Comparison of ENCODE assay signal across 11 cellular contexts in genomic region chr1:46369542-46370213, GRCh38. TPM values are rescaled to one million over a fixed set of nuclear protein-coding genes. Genes with fewer than 3 reads are reported as not detected.
DNase-seq lines count a peak whose midpoint lies in the region; ATAC-seq and TF ChIP-seq lines count a peak whose summit lies in the region.
"Had no signal": no experiment of that assay in that cellular context is flagged by ENCODE, and none has a peak within 500 bp of the region (broad histone marks: within the 10 kb centered on the region; RNA-seq: fewer than 3 reads in every experiment).

No MANE protein-coding gene starts in this region.

- intact Hi-C loops in activated CD4-positive, alpha-beta T cell treated with anti-CD3 and anti-CD28 coated beads, Interleukin-2, amount 10 ng/mL, durations not matched to agents 24 days and 14 days (cut with micrococcal nuclease): no loop called here
- intact Hi-C loops in body of pancreas (cut with DNase I): no loop called here

- peak overlapping the region; percentile 44 for H3K27ac ChIP-seq in HL-60 (replicated peaks)
- H3K27ac ChIP-seq in body of pancreas: peak overlapping the region in 1 of 4 donors; percentile 5
- no peak overlapping the region for H3K27ac ChIP-seq in foreskin keratinocyte
- H3K27ac ChIP-seq: tibial artery had no signal

- no peak for TF ChIP-seq POLR2A in body of pancreas (IDR thresholded peaks at IDR 0.05)

- H3K36me3 ChIP-seq in body of pancreas (replicated peaks in 1 of 2; ENCODE audit: insufficient read depth in 1 of 2, low read depth in 2 of 2): no peaks in the 10 kb centered on the region

- no peaks in the 10 kb centered on the region for H3K9me3 ChIP-seq in body of pancreas
- H3K9me3 ChIP-seq: tibial artery had no signal

- H3K27me3 ChIP-seq in HL-60 (ENCODE audit: insufficient read depth, poor library complexity, severe bottlenecking) (no peaks in the 10 kb centered on the region), body of pancreas (no peaks in the 10 kb centered on the region), foreskin keratinocyte (no peaks in the 10 kb centered on the region)
- H3K27me3 ChIP-seq: tibial artery had no signal

- no peaks in the 10 kb centered on the region for H3K27me3 Mint-ChIP-seq in activated CD4-positive, alpha-beta T cell treated with anti-CD3 and anti-CD28 coated beads, Interleukin-2, amount 10 ng/mL, durations not matched to agents 24 days and 14 days
- no peaks in the 10 kb centered on the region for H3K27me3 Mint-ChIP-seq in progenitor cell of endocrine pancreas

- ATAC-seq in body of pancreas: peak; percentile 15
- no peak for ATAC-seq in HG02970 (IDR thresholded peaks at IDR 0.05; ENCODE audit: low FRiP score, unreplicated experiment)
- ATAC-seq in foreskin keratinocyte: no peak
- ATAC-seq: PC-3 had no signal

- TF ChIP-seq CTCF in HL-60 (IDR thresholded peaks at IDR 0.05; ENCODE audit: insufficient read depth, low read length): no peak
- no peak for TF ChIP-seq CTCF in body of pancreas (IDR thresholded peaks at IDR 0.05)
- TF ChIP-seq CTCF in progenitor cell of endocrine pancreas (IDR thresholded peaks at IDR 0.05; ENCODE audit: unreplicated experiment): no peak
- TF ChIP-seq CTCF in foreskin keratinocyte (conservative IDR thresholded peaks at IDR 0.05): no peak

- H3K27ac Mint-ChIP-seq in activated CD4-positive, alpha-beta T cell treated with anti-CD3 and anti-CD28 coated beads, Interleukin-2, amount 10 ng/mL, durations not matched to agents 24 days and 14 days: peak overlapping the region; percentile 17
- peak overlapping the region; percentile 76 for H3K27ac Mint-ChIP-seq in progenitor cell of endocrine pancreas

- DNase-seq in activated CD4-positive, alpha-beta T cell treated with anti-CD3 and anti-CD28 coated beads, Interleukin-2, amount 10 ng/mL, durations not matched to agents 24 days and 14 days: no peak
- DNase-seq in activated CD4-positive, alpha-beta T cell treated with anti-CD3 and anti-CD28 coated beads, Interleukin-2, amount 50 U/mL, for 48 hours: no peak
- DNase-seq in HL-60 (ENCODE audit: low read depth in 1 of 2, low spot score in 1 of 2): no peak
- DNase-seq in body of pancreas: no peak
- no peak for DNase-seq in progenitor cell of endocrine pancreas (ENCODE audit: low spot score, unreplicated experiment)
- DNase-seq in kidney glomerular epithelial cell (lab: John Stamatoyannopoulos, UW): no peak
- no peak for DNase-seq in foreskin keratinocyte
- DNase-seq: T-helper 9 cell, tibial artery had no signal

- H3K9me3 Mint-ChIP-seq in activated CD4-positive, alpha-beta T cell treated with anti-CD3 and anti-CD28 coated beads, Interleukin-2, amount 10 ng/mL, durations not matched to agents 24 days and 14 days: no peaks in the 10 kb centered on the region
- H3K9me3 Mint-ChIP-seq in progenitor cell of endocrine pancreas (ENCODE audit: low read depth): no peaks in the 10 kb centered on the region

- no peak overlapping the region for H3K4me3 Mint-ChIP-seq in activated CD4-positive, alpha-beta T cell treated with anti-CD3 and anti-CD28 coated beads, Interleukin-2, amount 10 ng/mL, durations not matched to agents 24 days and 14 days
- no peak overlapping the region for H3K4me3 Mint-ChIP-seq in progenitor cell of endocrine pancreas (ENCODE audit: low read depth)

- H3K4me3 ChIP-seq in HL-60 (replicated peaks; ENCODE audit: insufficient read depth, low read length) (no peak overlapping the region), body of pancreas (no peak overlapping the region)
- H3K4me3 ChIP-seq: tibial artery had no signal

- H3K4me1 Mint-ChIP-seq in activated CD4-positive, alpha-beta T cell treated with anti-CD3 and anti-CD28 coated beads, Interleukin-2, amount 10 ng/mL, durations not matched to agents 24 days and 14 days: peaks cover 3% of the 10 kb centered on the region
- peaks cover 12% of the 10 kb centered on the region for H3K4me1 Mint-ChIP-seq in progenitor cell of endocrine pancreas (ENCODE audit: low read depth)

- H3K36me3 Mint-ChIP-seq in activated CD4-positive, alpha-beta T cell treated with anti-CD3 and anti-CD28 coated beads, Interleukin-2, amount 10 ng/mL, durations not matched to agents 24 days and 14 days (ENCODE audit: low read depth): peaks cover 34% of the 10 kb centered on the region
- peaks cover 7% of the 10 kb centered on the region for H3K36me3 Mint-ChIP-seq in progenitor cell of endocrine pancreas (ENCODE audit: insufficient read depth)

- 43 to 45% methylated on average over 4 of the region's 4 CpGs for WGBS in body of pancreas, 2 donors

- peaks cover 7% of the 10 kb centered on the region for H3K4me1 ChIP-seq in body of pancreas
- no peaks in the 10 kb centered on the region for H3K4me1 ChIP-seq in foreskin keratinocyte
- H3K4me1 ChIP-seq: tibial artery had no signal

RNA-seq across cellular contexts. Expression of gene FAAH, which starts 24.4 kb away (rescaled TPM):
- 4.6 and 6.8 TPM in 2 replicates for total RNA-seq in activated CD4-positive, alpha-beta T cell treated with anti-CD3 and anti-CD28 coated beads, Interleukin-2, amount 10 ng/mL, durations not matched to agents 24 days and 14 days
- total RNA-seq in body of pancreas: 10 to 100 TPM; 47.0 to 86.4 TPM
- total RNA-seq in progenitor cell of endocrine pancreas: 36.6 and 38.6 TPM in 2 replicates
- 9.8 and 9.9 TPM in 2 replicates for total RNA-seq in foreskin keratinocyte
- polyA plus RNA-seq in foreskin keratinocyte: 9.2 and 9.4 TPM in 2 replicates

RNA-seq across cellular contexts. Expression of gene NSUN4, which starts 29.1 kb away (rescaled TPM):
- total RNA-seq in activated CD4-positive, alpha-beta T cell treated with anti-CD3 and anti-CD28 coated beads, Interleukin-2, amount 10 ng/mL, durations not matched to agents 24 days and 14 days: 40.4 and 46.5 TPM in 2 replicates
- 10 to 100 TPM; 15.6 to 26.0 TPM for total RNA-seq in body of pancreas
- 25.0 and 30.3 TPM in 2 replicates for total RNA-seq in progenitor cell of endocrine pancreas
- 22.7 and 22.9 TPM in 2 replicates for total RNA-seq in foreskin keratinocyte
- 11.8 and 14.0 TPM in 2 replicates for polyA plus RNA-seq in foreskin keratinocyte
